In genomic region chr14:45698462-45699134, GRCh38 we compare ENCODE assay signal across 16 cellular contexts.
DNase-seq lines count a peak whose midpoint lies in the region; FAIRE-seq and TF ChIP-seq lines count a peak whose summit lies in the region.
"Had no signal": no experiment of that assay in that cellular context is flagged by ENCODE, and none has a peak within 500 bp of the region (broad histone marks: within the 10 kb centered on the region; RNA-seq: fewer than 3 reads in every experiment).

No MANE protein-coding gene starts in this region.

- H3K36me3 Mint-ChIP-seq in activated T-helper 2 cell treated with anti-CD3 and anti-CD28 coated beads, Interferon-gamma antibody, Interleukin-2, Interleukin-4, amounts not matched to agents 10 μg/mL and 5 μg/mL and 100 μg/mL, durations not matched to agents 14 hours and 24 hours and 36 hours (ENCODE audit: low read depth) = no peaks in the 10 kb centered on the region
- H3K36me3 Mint-ChIP-seq: activated naive CD8-positive, alpha-beta T cell treated with anti-CD3 and anti-CD28 coated beads, Interleukin-2, amount 10 ng/mL, durations not matched to agents 7 days and 5 days; IgD-negative memory B cell; immature natural killer cell had no signal

- DNase-seq in DMS 273 (lab: John Stamatoyannopoulos, UW; ENCODE audit: unreplicated experiment) (peak; percentile 4), DMS 273 treated with DMSO at 0.1 percent for 48 hours (lab: John Stamatoyannopoulos, UW) (no peak), NCI-H345 (lab: John Stamatoyannopoulos, UW) (peak; percentile 74), dermis blood vessel endothelial cell (peak; percentile 13), renal cortical epithelial cell (ENCODE audit: low read depth) (peak; percentile 74), GM12891 (ENCODE audit: insufficient read length, low spot score) (no peak)
- no peak for DNase-seq in activated CD8-positive, alpha-beta memory T cell treated with anti-CD3 and anti-CD28 coated beads for 24 hours
- DNase-seq in activated T-helper 2 cell treated with anti-CD3 and anti-CD28 coated beads, Interferon-gamma antibody, Interleukin-2, Interleukin-4, amounts not matched to agents 10 μg/mL and 5 μg/mL and 100 μg/mL, durations not matched to agents 14 hours and 24 hours and 36 hours (ENCODE audit: low spot score) = no peak
- DNase-seq: 8988T; activated naive CD8-positive, alpha-beta T cell treated with anti-CD3 and anti-CD28 coated beads, Interleukin-2, amount 10 ng/mL, durations not matched to agents 7 days and 5 days; Caco-2; cortex of kidney; immature natural killer cell; naive thymus-derived CD8-positive, alpha-beta T cell; NCI-H526 had no signal

- no peak overlapping the region for H3K27ac Mint-ChIP-seq in activated T-helper 2 cell treated with anti-CD3 and anti-CD28 coated beads, Interferon-gamma antibody, Interleukin-2, Interleukin-4, amounts not matched to agents 10 μg/mL and 5 μg/mL and 100 μg/mL, durations not matched to agents 14 hours and 24 hours and 36 hours
- H3K27ac Mint-ChIP-seq: activated naive CD8-positive, alpha-beta T cell treated with anti-CD3 and anti-CD28 coated beads, Interleukin-2, amount 10 ng/mL, durations not matched to agents 7 days and 5 days; IgD-negative memory B cell; immature natural killer cell; naive thymus-derived CD8-positive, alpha-beta T cell had no signal

- H3K4me3 Mint-ChIP-seq in activated T-helper 2 cell treated with anti-CD3 and anti-CD28 coated beads, Interferon-gamma antibody, Interleukin-2, Interleukin-4, amounts not matched to agents 10 μg/mL and 5 μg/mL and 100 μg/mL, durations not matched to agents 14 hours and 24 hours and 36 hours (ENCODE audit: low read depth) = no peak overlapping the region
- H3K4me3 Mint-ChIP-seq: activated naive CD8-positive, alpha-beta T cell treated with anti-CD3 and anti-CD28 coated beads, Interleukin-2, amount 10 ng/mL, durations not matched to agents 7 days and 5 days; IgD-negative memory B cell; immature natural killer cell; naive thymus-derived CD8-positive, alpha-beta T cell had no signal

- intact Hi-C loops in activated T-helper 2 cell treated with anti-CD3 and anti-CD28 coated beads, Interferon-gamma antibody, Interleukin-2, Interleukin-4, amounts not matched to agents 10 μg/mL and 5 μg/mL and 100 μg/mL, durations not matched to agents 14 hours and 24 hours and 36 hours (cut with micrococcal nuclease) = no loop called here

- no peaks in the 10 kb centered on the region for H3K27me3 Mint-ChIP-seq in activated T-helper 2 cell treated with anti-CD3 and anti-CD28 coated beads, Interferon-gamma antibody, Interleukin-2, Interleukin-4, amounts not matched to agents 10 μg/mL and 5 μg/mL and 100 μg/mL, durations not matched to agents 14 hours and 24 hours and 36 hours (ENCODE audit: low read depth)
- H3K27me3 Mint-ChIP-seq: activated naive CD8-positive, alpha-beta T cell treated with anti-CD3 and anti-CD28 coated beads, Interleukin-2, amount 10 ng/mL, durations not matched to agents 7 days and 5 days; IgD-negative memory B cell; naive thymus-derived CD8-positive, alpha-beta T cell had no signal

- H3K9me3 Mint-ChIP-seq in activated T-helper 2 cell treated with anti-CD3 and anti-CD28 coated beads, Interferon-gamma antibody, Interleukin-2, Interleukin-4, amounts not matched to agents 10 μg/mL and 5 μg/mL and 100 μg/mL, durations not matched to agents 14 hours and 24 hours and 36 hours = peaks cover 34% of the 10 kb centered on the region

- no peaks in the 10 kb centered on the region for H3K4me1 Mint-ChIP-seq in activated T-helper 2 cell treated with anti-CD3 and anti-CD28 coated beads, Interferon-gamma antibody, Interleukin-2, Interleukin-4, amounts not matched to agents 10 μg/mL and 5 μg/mL and 100 μg/mL, durations not matched to agents 14 hours and 24 hours and 36 hours (ENCODE audit: low read depth)
- H3K4me1 Mint-ChIP-seq: activated naive CD8-positive, alpha-beta T cell treated with anti-CD3 and anti-CD28 coated beads, Interleukin-2, amount 10 ng/mL, durations not matched to agents 7 days and 5 days; IgD-negative memory B cell; immature natural killer cell; naive thymus-derived CD8-positive, alpha-beta T cell had no signal

- FAIRE-seq in GM12891 (lab: Jason Lieb, UNC) = no peak

- TF ChIP-seq POLR2A in GM12891 (IDR thresholded peaks at IDR 0.05; ENCODE audit: low read depth, low read length) = no peak

TF ChIP-seq in GM12891, 5 proteins besides CTCF, POLR2A, EP300 and RAD21:
- TF ChIP-seq POU2F2 (IDR thresholded peaks at IDR 0.05; ENCODE audit: low read depth, low read length) (no peak), PAX5 (IDR thresholded peaks at IDR 0.05; ENCODE audit: insufficient read depth, low read length, severe bottlenecking) (no peak), SPI1 (IDR thresholded peaks at IDR 0.05; ENCODE audit: low read depth, low read length) (no peak), POLR2AphosphoS5 (IDR thresholded peaks at IDR 0.05; ENCODE audit: low read depth, low read length) (no peak), TAF1 (IDR thresholded peaks at IDR 0.05; ENCODE audit: low read depth, low read length) (no peak)

Comparison
In these comparisons a context has a peak if more than half of its experiments do, and no peak if none do; other contexts are left out.
1. DNase-seq: peak in DMS 273 (single experiment), NCI-H345 (single experiment), dermis blood vessel endothelial cell (single experiment) and renal cortical epithelial cell (single experiment); none in DMS 273 treated with DMSO at 0.1 percent for 48 hours (single experiment), activated CD8-positive, alpha-beta memory T cell treated with anti-CD3 and anti-CD28 coated beads for 24 hours (single experiment), activated T-helper 2 cell treated with anti-CD3 and anti-CD28 coated beads, Interferon-gamma antibody, Interleukin-2, Interleukin-4, amounts not matched to agents 10 μg/mL and 5 μg/mL and 100 μg/mL, durations not matched to agents 14 hours and 24 hours and 36 hours (single experiment) and GM12891 (single experiment).